Comparison of ENCODE assay signal across 1 cellular context in genomic region chr3:5013021-5013906, GRCh38.
TF ChIP-seq lines count a peak whose summit lies in the region.

No MANE protein-coding gene starts in this region.

TF ChIP-seq in SK-N-SH treated with all-trans-retinoic acid at 6 μM for 48 hours, 23 proteins besides CTCF, POLR2A, EP300 and RAD21 (continued from another document):
- TF ChIP-seq CREB5 (CRISPR knock-in tag; IDR thresholded peaks at IDR 0.05; ENCODE audit: low read depth): no peak
